Comparison of ENCODE assay signal across 8 cellular contexts in genomic region chr6:144217264-144217663, GRCh38.
DNase-seq lines count a peak whose midpoint lies in the region; ATAC-seq and TF ChIP-seq lines count a peak whose summit lies in the region.

No MANE protein-coding gene starts in this region.

- 0 out of 2 replicates have a peak, but pooled peaks cover 3% of the 10 kb centered on the region for H3K9me3 ChIP-seq in DOHH2 (ENCODE audit: control insufficient read depth, insufficient read depth, low read length)
- H3K9me3 ChIP-seq in psoas muscle, result peaks cover 8% of the 10 kb centered on the region
- no peaks in the 10 kb centered on the region for H3K9me3 ChIP-seq in WERI-Rb-1 (ENCODE audit: severe bottlenecking)

- ATAC-seq in psoas muscle (no peak), GM21360 (IDR thresholded peaks at IDR 0.05; ENCODE audit: unreplicated experiment) (no peak), HG03457 (IDR thresholded peaks at IDR 0.05; ENCODE audit: unreplicated experiment) (no peak)

- H3K4me1 Mint-ChIP-seq in endothelial cell (ENCODE audit: unreplicated experiment), result peaks cover 15% of the 10 kb centered on the region

- intact Hi-C loops in psoas muscle (cut with DNase I), result loop anchor here (2.0 to 10.0 kb wide), 6 partner anchors 50 to 258 kb away; partner anchors contain the start of genes SF3B5 (in 1 of the 2), STX11 (in 1 of the 2) and UTRN (in 1 of the 2)

- H3K27ac Mint-ChIP-seq in endothelial cell (ENCODE audit: unreplicated experiment), result no peak overlapping the region

- H3K4me2 ChIP-seq in DOHH2 (ENCODE audit: low read length), result peak overlapping the region; percentile 95

- H3K4me3 ChIP-seq in DOHH2 (ENCODE audit: low read length) (peak overlapping the region; percentile 74; the same call in 1 of the 2 replicates), psoas muscle (peak overlapping the region; percentile 79), WERI-Rb-1 (ENCODE audit: low read depth, low read length) (no peak overlapping the region)

- H3K36me3 ChIP-seq in DOHH2 (ENCODE audit: control insufficient read depth, low read length) (no peaks in the 10 kb centered on the region), psoas muscle (ENCODE audit: insufficient read depth in 1 of 2, low read depth in 1 of 2) (no peaks in the 10 kb centered on the region), WERI-Rb-1 (no peaks in the 10 kb centered on the region)

- no peaks in the 10 kb centered on the region for H3K9me3 Mint-ChIP-seq in endothelial cell (ENCODE audit: unreplicated experiment)

- H3K9me2 ChIP-seq in DOHH2 (replicated peaks; ENCODE audit: control insufficient read depth, low read length), result no peaks in the 10 kb centered on the region

- H3K27ac ChIP-seq in DOHH2 (ENCODE audit: low read depth, low read length) (no peak overlapping the region), psoas muscle (peak overlapping the region; percentile 82), WERI-Rb-1 (no peak overlapping the region)

- H3K36me3 Mint-ChIP-seq in endothelial cell (ENCODE audit: low read depth, unreplicated experiment), result peaks cover 10% of the 10 kb centered on the region

- H3K4me1 ChIP-seq in DOHH2 (ENCODE audit: control insufficient read depth, low read length), result peaks cover 17% of the 10 kb centered on the region
- peaks cover 14% of the 10 kb centered on the region for H3K4me1 ChIP-seq in psoas muscle

- H3K27me3 Mint-ChIP-seq in endothelial cell (ENCODE audit: unreplicated experiment), result peaks cover 24% of the 10 kb centered on the region

- H4K20me1 ChIP-seq in DOHH2 (ENCODE audit: control insufficient read depth, insufficient read depth, low read depth, low read length), result no peaks in the 10 kb centered on the region

- H3K27me3 ChIP-seq in DOHH2 (ENCODE audit: control insufficient read depth, low read length), result no peaks in the 10 kb centered on the region
- H3K27me3 ChIP-seq in psoas muscle (ENCODE audit: insufficient read depth in 3 of 3, low read length in 2 of 3), result no peaks in the 10 kb centered on the region
- no peaks in the 10 kb centered on the region for H3K27me3 ChIP-seq in WERI-Rb-1 (ENCODE audit: insufficient read depth, low read depth, severe bottlenecking)

- TF ChIP-seq CTCF in DOHH2 (IDR thresholded peaks at IDR 0.05; ENCODE audit: low read depth, low read length, poor library complexity, severe bottlenecking), result no peak
- no peak for TF ChIP-seq CTCF in endothelial cell (IDR thresholded peaks at IDR 0.05; ENCODE audit: unreplicated experiment)
- no peak for TF ChIP-seq CTCF in psoas muscle (IDR thresholded peaks at IDR 0.05)
- no peak for TF ChIP-seq CTCF in WERI-Rb-1 (IDR thresholded peaks at IDR 0.05; ENCODE audit: low read depth, low read length)

- peak; percentile 54 for DNase-seq in OCI-M1 (lab: John Stamatoyannopoulos, UW)
- no peak for DNase-seq in endothelial cell (ENCODE audit: low spot score)
- DNase-seq in psoas muscle, result no peak
- no peak for DNase-seq in cerebellum (ENCODE audit: low spot score)
- no peak for DNase-seq in WERI-Rb-1

- no peaks in the 10 kb centered on the region for H3K79me2 ChIP-seq in DOHH2 (ENCODE audit: control insufficient read depth, low read length)

- peak overlapping the region; percentile 92 for H3K4me3 Mint-ChIP-seq in endothelial cell (ENCODE audit: unreplicated experiment)

- WGBS in psoas muscle, 3 donors, result 52 to 62% (median 55%) methylated on average over 11 of the region's 11 CpGs

- H3F3A ChIP-seq in DOHH2 (ENCODE audit: control insufficient read depth, insufficient read depth), result no peaks in the 10 kb centered on the region
